ENCODE assay signal across 28 cellular contexts in the genomic region with DNA sequence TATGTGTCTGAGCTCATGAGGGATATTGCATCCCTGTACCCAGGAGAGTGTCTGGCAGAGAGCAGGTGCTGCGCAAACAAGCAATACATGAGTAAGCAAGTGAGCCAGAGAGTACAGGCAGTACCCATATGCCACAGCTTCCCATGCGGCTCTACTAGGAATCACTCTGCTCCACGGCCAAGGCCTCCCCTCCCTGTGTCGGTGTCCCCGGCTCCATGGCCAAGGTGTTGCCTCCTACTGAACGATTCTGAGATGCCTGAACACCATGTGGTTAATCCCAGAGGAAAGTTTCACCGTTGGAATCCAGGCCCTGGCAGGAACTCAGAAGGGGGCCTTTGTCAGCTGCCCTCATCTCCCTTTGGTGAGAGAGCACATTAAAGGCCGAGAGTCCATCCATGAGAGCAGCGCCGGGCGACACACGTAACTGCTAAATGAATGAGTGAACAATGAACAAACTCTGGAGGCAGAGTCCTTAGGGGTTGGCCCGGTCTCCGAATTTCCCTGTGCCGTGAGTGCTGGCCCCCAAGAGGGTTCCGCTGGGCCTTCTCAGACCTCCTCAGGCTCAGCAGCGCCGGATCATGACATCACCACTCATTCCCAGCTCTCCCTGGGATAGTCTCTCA.
A peak's percentile ranks its signal among the peaks of the same experiment; 100 is the strongest.
DNase-seq lines count a peak whose midpoint lies in the region; ATAC-seq and TF ChIP-seq lines count a peak whose summit lies in the region.
"Had no signal": no experiment of that assay in that cellular context is flagged by ENCODE, and none has a peak within 500 bp of the region (broad histone marks: within the 10 kb centered on the region; RNA-seq: fewer than 3 reads in every experiment).

No MANE protein-coding gene starts in this region.

- WGBS in heart right ventricle, 2 donors = 72 to 75% methylated on average over 18 of the region's 18 CpGs

- peak in 5 of 8 donors; percentile 39 to 71 (median 56) for ATAC-seq in heart right ventricle
- ATAC-seq in HG03571 (IDR thresholded peaks at IDR 0.05; ENCODE audit: unreplicated experiment) = no peak
- ATAC-seq in GM21515 (IDR thresholded peaks at IDR 0.05; ENCODE audit: unreplicated experiment) = no peak
- ATAC-seq: activated naive CD8-positive, alpha-beta T cell treated with anti-CD3 and anti-CD28 coated beads, Interleukin-2, amount 50 U/mL, for 24 hours; activated T-cell treated with anti-CD3 and anti-CD28 coated beads, Interleukin-2, amount 50 U/mL, for 72 hours; left lobe of liver; Panc1; stimulated activated naive B cell treated with anti-CD40 and anti-IgM and Interleukin-4, amounts not matched to agents 10 μg/mL and 1 μg/mL and 100 μg/mL, for 72 hours had no signal

- TF ChIP-seq CTCF in heart right ventricle (IDR thresholded peaks at IDR 0.05) (no peak), nephron progenitor cell (IDR thresholded peaks at IDR 0.05) (no peak)

- DNase-seq in NCI-H2171 treated with DMSO at 0.1 percent for 48 hours (lab: John Stamatoyannopoulos, UW) = peak; percentile 13
- DNase-seq in NCI-H2171 (lab: John Stamatoyannopoulos, UW) = no peak
- DNase-seq in heart right ventricle = no peak
- DNase-seq in nephron progenitor cell = no peak
- peak; percentile 15 for DNase-seq in ureter (ENCODE audit: low spot score)
- DNase-seq in DMS114 treated with DMSO at 0.1 percent for 48 hours (lab: John Stamatoyannopoulos, UW; ENCODE audit: unreplicated experiment) = no peak
- DNase-seq: activated CD4-positive, alpha-beta memory T cell treated with anti-CD3 and anti-CD28 coated beads for 36 hours; activated CD4-positive, alpha-beta T cell treated with anti-CD3 and anti-CD28 coated beads for 1 hour; activated naive CD4-positive, alpha-beta T cell; activated naive CD8-positive, alpha-beta T cell treated with anti-CD3 and anti-CD28 coated beads, Interleukin-2, amount 50 U/mL, for 24 hours; activated T-cell treated with anti-CD3 and anti-CD28 coated beads, Interleukin-2, amount 50 U/mL, for 72 hours; immature natural killer cell; KBM-7; NCI-H1105; NCI-H2081 treated with DMSO at 0.1 percent for 48 hours; NCI-H345; SIG-M5; stimulated activated naive B cell treated with anti-CD40 and anti-IgM and Interleukin-4, amounts not matched to agents 10 μg/mL and 1 μg/mL and 100 μg/mL, for 72 hours had no signal

- peaks cover 0 to 13% (median 5%) of the 10 kb centered on the region in 9 donors for H3K4me1 ChIP-seq in heart right ventricle
- H3K4me1 ChIP-seq: Caco-2 had no signal

- no peaks in the 10 kb centered on the region for H3K36me3 Mint-ChIP-seq in nephron progenitor cell (ENCODE audit: low read depth)
- H3K36me3 Mint-ChIP-seq: activated CD4-positive, alpha-beta memory T cell treated with anti-CD3 and anti-CD28 coated beads for 36 hours; immature natural killer cell; stimulated activated naive B cell treated with anti-CD40 and anti-IgM and Interleukin-4, amounts not matched to agents 10 μg/mL and 1 μg/mL and 100 μg/mL, for 72 hours had no signal

- peaks cover 0 to 9% (median 0%) of the 10 kb centered on the region in 7 donors for H3K27me3 ChIP-seq in heart right ventricle
- H3K27me3 ChIP-seq: gastroesophageal sphincter had no signal

- H3K27ac Mint-ChIP-seq in nephron progenitor cell = peak overlapping the region; percentile 79
- H3K27ac Mint-ChIP-seq: activated CD4-positive, alpha-beta memory T cell treated with anti-CD3 and anti-CD28 coated beads for 36 hours; activated naive CD8-positive, alpha-beta T cell treated with anti-CD3 and anti-CD28 coated beads, Interleukin-2, amount 50 U/mL, for 24 hours; activated T-cell treated with anti-CD3 and anti-CD28 coated beads, Interleukin-2, amount 50 U/mL, for 72 hours; immature natural killer cell; progenitor cell of endocrine pancreas; stimulated activated naive B cell treated with anti-CD40 and anti-IgM and Interleukin-4, amounts not matched to agents 10 μg/mL and 1 μg/mL and 100 μg/mL, for 72 hours had no signal

- peaks cover 4% of the 10 kb centered on the region for H3K9me3 Mint-ChIP-seq in nephron progenitor cell
- H3K9me3 Mint-ChIP-seq: activated CD4-positive, alpha-beta memory T cell treated with anti-CD3 and anti-CD28 coated beads for 36 hours; activated naive CD8-positive, alpha-beta T cell treated with anti-CD3 and anti-CD28 coated beads, Interleukin-2, amount 50 U/mL, for 24 hours; activated T-cell treated with anti-CD3 and anti-CD28 coated beads, Interleukin-2, amount 50 U/mL, for 72 hours; central memory CD8-positive, alpha-beta T cell; immature natural killer cell; stimulated activated naive B cell treated with anti-CD40 and anti-IgM and Interleukin-4, amounts not matched to agents 10 μg/mL and 1 μg/mL and 100 μg/mL, for 72 hours had no signal

- H3K4me3 ChIP-seq in heart right ventricle = no peak overlapping the region
- H3K4me3 ChIP-seq: gastroesophageal sphincter had no signal

- peaks cover 24% of the 10 kb centered on the region for H3K4me1 Mint-ChIP-seq in nephron progenitor cell
- H3K4me1 Mint-ChIP-seq: activated naive CD8-positive, alpha-beta T cell treated with anti-CD3 and anti-CD28 coated beads, Interleukin-2, amount 50 U/mL, for 24 hours; central memory CD8-positive, alpha-beta T cell; immature natural killer cell; stimulated activated naive B cell treated with anti-CD40 and anti-IgM and Interleukin-4, amounts not matched to agents 10 μg/mL and 1 μg/mL and 100 μg/mL, for 72 hours had no signal

- H3K27me3 Mint-ChIP-seq in nephron progenitor cell (ENCODE audit: low read depth, poor library complexity) = peaks cover 7% of the 10 kb centered on the region
- H3K27me3 Mint-ChIP-seq: activated CD4-positive, alpha-beta memory T cell treated with anti-CD3 and anti-CD28 coated beads for 36 hours; activated naive CD8-positive, alpha-beta T cell treated with anti-CD3 and anti-CD28 coated beads, Interleukin-2, amount 50 U/mL, for 24 hours had no signal

- H3K36me3 ChIP-seq in heart right ventricle = no peaks in the 10 kb centered on the region
- H3K36me3 ChIP-seq: gastroesophageal sphincter had no signal

- intact Hi-C loops in heart right ventricle (cut with DNase I) = no loop called here

- H3K9me3 ChIP-seq in heart right ventricle = no peaks in the 10 kb centered on the region
- H3K9me3 ChIP-seq: Caco-2, gastroesophageal sphincter had no signal

- H3K27ac ChIP-seq in heart right ventricle = no peak overlapping the region
- H3K27ac ChIP-seq: 22Rv1, gastroesophageal sphincter had no signal

- H3K4me3 Mint-ChIP-seq in nephron progenitor cell = no peak overlapping the region
- H3K4me3 Mint-ChIP-seq: activated CD4-positive, alpha-beta memory T cell treated with anti-CD3 and anti-CD28 coated beads for 36 hours; activated naive CD8-positive, alpha-beta T cell treated with anti-CD3 and anti-CD28 coated beads, Interleukin-2, amount 50 U/mL, for 24 hours; activated T-cell treated with anti-CD3 and anti-CD28 coated beads, Interleukin-2, amount 50 U/mL, for 72 hours; CD14-positive monocyte; central memory CD8-positive, alpha-beta T cell; immature natural killer cell; stimulated activated naive B cell treated with anti-CD40 and anti-IgM and Interleukin-4, amounts not matched to agents 10 μg/mL and 1 μg/mL and 100 μg/mL, for 72 hours had no signal

Comparison
In these comparisons a context has a peak if more than half of its experiments do, and no peak if none do; other contexts are left out.
1. DNase-seq: peak in NCI-H2171 treated with DMSO at 0.1 percent for 48 hours (single experiment) and ureter (single experiment); none in NCI-H2171 (single experiment), heart right ventricle (0 of 2), nephron progenitor cell (single experiment) and DMS114 treated with DMSO at 0.1 percent for 48 hours (single experiment).
2. ATAC-seq: peak in heart right ventricle (5 of 8); none in HG03571 (single experiment) and GM21515 (single experiment).